Comparison of ENCODE assay signal across 8 cellular contexts in the genomic region with DNA sequence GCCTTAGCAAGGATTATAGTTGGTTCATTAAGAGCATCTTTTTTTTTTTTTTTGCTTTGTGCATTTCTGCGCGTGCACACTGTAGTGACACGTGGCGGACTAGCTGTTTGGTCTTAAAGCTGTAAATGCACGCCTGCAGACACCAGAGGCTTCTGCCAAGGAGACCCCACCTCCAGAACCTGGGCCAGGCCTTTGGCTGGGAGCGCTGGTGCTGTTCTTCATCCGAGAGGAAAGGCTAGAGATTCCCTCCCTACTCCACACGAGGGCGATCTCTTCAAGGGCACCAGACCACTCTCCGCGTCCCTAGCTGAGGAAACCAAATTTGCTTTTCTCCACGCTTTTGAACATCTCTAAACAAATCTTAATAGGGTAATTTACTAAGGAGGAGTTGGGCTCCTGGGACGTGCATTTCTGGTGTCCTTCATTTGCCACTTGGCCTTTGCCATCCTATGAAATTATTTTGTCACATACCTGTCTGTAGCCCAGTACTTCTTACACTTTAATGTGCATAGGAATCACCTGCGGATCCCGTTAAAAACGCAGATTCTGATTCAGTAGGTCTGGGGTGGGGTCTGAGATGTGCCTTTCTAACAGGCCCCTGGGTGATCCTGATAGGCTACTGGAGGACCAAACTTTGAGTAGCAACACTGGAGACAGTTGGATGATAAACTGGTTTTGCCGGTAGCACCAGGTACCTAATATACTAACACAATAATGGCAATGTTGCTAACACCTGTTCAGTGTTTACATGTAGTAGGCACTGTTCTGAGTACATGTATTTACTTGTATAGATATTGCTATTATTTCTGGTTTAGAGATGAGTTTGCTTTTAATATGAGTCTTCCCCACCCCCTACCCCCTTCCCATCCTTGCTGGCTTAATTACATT. TPM values are rescaled to one million over a fixed set of nuclear protein-coding genes. Genes with fewer than 3 reads are reported as not detected.
DNase-seq lines count a peak whose midpoint lies in the region; ATAC-seq lines count a peak whose summit lies in the region.

No MANE protein-coding gene starts in this region.

- H3K27ac Mint-ChIP-seq in CD8-positive, alpha-beta memory T cell, result peak overlapping the region in 1 of 8 donors; percentile 15
- no peak overlapping the region for H3K27ac Mint-ChIP-seq in activated naive CD8-positive, alpha-beta T cell

- peak; percentile 79 for ATAC-seq in GM19035 (IDR thresholded peaks at IDR 0.05; ENCODE audit: unreplicated experiment)

- H3K4me3 Mint-ChIP-seq in CD8-positive, alpha-beta memory T cell, result peak overlapping the region; percentile 33 to 86 (median 67)
- H3K4me3 Mint-ChIP-seq in activated naive CD8-positive, alpha-beta T cell, result peak overlapping the region; percentile 76

- CTCF ChIA-PET in CD8-positive, alpha-beta memory T cell (lab: Charles Lee), result interaction anchor here (0.7 kb wide), 1 partner anchor 28 kb away, joined by 3 read pairs; no protein-coding TSS in a partner anchor

- peaks cover 19% of the 10 kb centered on the region for H3K27me3 ChIP-seq in CD8-positive, alpha-beta memory T cell (ENCODE audit: insufficient read depth, low read length, poor library complexity, severe bottlenecking)

- peaks cover 0 to 4% (median 0%) of the 10 kb centered on the region in 3 donors for H3K36me3 Mint-ChIP-seq in CD8-positive, alpha-beta memory T cell
- no peaks in the 10 kb centered on the region for H3K36me3 Mint-ChIP-seq in activated naive CD8-positive, alpha-beta T cell

- no peaks in the 10 kb centered on the region for H3K36me3 ChIP-seq in CD8-positive, alpha-beta memory T cell (ENCODE audit: insufficient read depth, low read length)

- H3K4me3 ChIP-seq in CD8-positive, alpha-beta memory T cell (ENCODE audit: low read length), result no peak overlapping the region

- H3K27ac ChIP-seq in CD8-positive, alpha-beta memory T cell (ENCODE audit: low read depth, low read length), result no peak overlapping the region

- peaks cover 0 to 15% (median 11%) of the 10 kb centered on the region in 5 donors for H3K9me3 Mint-ChIP-seq in CD8-positive, alpha-beta memory T cell
- peaks cover 3% of the 10 kb centered on the region for H3K9me3 Mint-ChIP-seq in activated naive CD8-positive, alpha-beta T cell (ENCODE audit: low read depth)

- peaks cover 6% of the 10 kb centered on the region for H3K4me1 ChIP-seq in CD8-positive, alpha-beta memory T cell (ENCODE audit: insufficient read depth, low read length)

- peaks cover 8 to 25% (median 23%) of the 10 kb centered on the region in 3 donors for H3K4me1 Mint-ChIP-seq in CD8-positive, alpha-beta memory T cell
- H3K4me1 Mint-ChIP-seq in activated naive CD8-positive, alpha-beta T cell (ENCODE audit: low read depth), result peaks cover 20% of the 10 kb centered on the region

- DNase-seq in CD8-positive, alpha-beta memory T cell, result peak in 1 of 5 donors; percentile 48
- DNase-seq in HT1080 (ENCODE audit: low read depth), result peak; percentile 38
- peak; percentile 45 for DNase-seq in NCI-H82 treated with DMSO at 0.1 percent for 48 hours (lab: John Stamatoyannopoulos, UW; ENCODE audit: unreplicated experiment)
- DNase-seq in hepatic stellate cell (ENCODE audit: low spot score), result peak; percentile 65
- DNase-seq in stimulated activated CD4-positive, alpha-beta T cell treated with anti-CD3 and anti-CD28 coated beads, Interleukin-12 subunit alpha, Interleukin-12 subunit beta, amount 100 ng/mL, for 48 hours (ENCODE audit: low read depth in 2 of 3, low spot score in 1 of 3), result peak in 2 of 3 donors; percentile 9 to 19
- DNase-seq in effector CD8-positive, alpha-beta T cell (lab: John Stamatoyannopoulos, UW), result no peak

- POLR2A ChIA-PET in CD8-positive, alpha-beta memory T cell (lab: Charles Lee), result no interaction called here

- no peaks in the 10 kb centered on the region for H3K9me3 ChIP-seq in CD8-positive, alpha-beta memory T cell (ENCODE audit: low read length)

- peaks cover 43 to 84% of the 10 kb centered on the region in 2 donors for H3K27me3 Mint-ChIP-seq in CD8-positive, alpha-beta memory T cell
- H3K27me3 Mint-ChIP-seq in activated naive CD8-positive, alpha-beta T cell, result peaks cover 56% of the 10 kb centered on the region

RNA-seq across cellular contexts. Expression of a gene that starts 1.3 kb away (rescaled TPM):
- not detected for total RNA-seq in CD8-positive, alpha-beta memory T cell
- polyA plus RNA-seq in CD8-positive, alpha-beta memory T cell, result not detected
- total RNA-seq in HT1080 (2014; rRNA removed; shearing (Covaris generic)), result not detected in 2 replicates
- polyA plus RNA-seq in HT1080 (2015; cell fraction: cytosol; rRNA removed), result not detected in 2 replicates
- not detected in 2 replicates for polyA plus RNA-seq in HT1080 (2015; cell fraction: nucleus; rRNA removed)
